Comparison of ENCODE assay signal across 26 cellular contexts in genomic region chr11:128594246-128594645, GRCh38.
"Had no signal": no experiment of that assay in that cellular context is flagged by ENCODE, and none has a peak within 500 bp of the region (broad histone marks: within the 10 kb centered on the region; RNA-seq: fewer than 3 reads in every experiment).

No MANE protein-coding gene starts in this region.

- ATAC-seq: activated CD4-positive, alpha-beta T cell treated with anti-CD3 and anti-CD28 coated beads for 36 hours; activated CD8-positive, alpha-beta memory T cell treated with anti-CD3 and anti-CD28 coated beads, Interleukin-2, amount 10 ng/mL, durations not matched to agents 7 days and 5 days; activated CD8-positive, alpha-beta T cell treated with anti-CD3 and anti-CD28 coated beads, Interleukin-2, amount 10 ng/mL, durations not matched to agents 7 days and 5 days; activated T-cell treated with anti-CD3 and anti-CD28 coated beads, Interleukin-2, amount 50 U/mL, for 72 hours had no signal

- FAIRE-seq: frontal cortex had no signal

- H3K4me3 ChIP-seq: colonic mucosa, dorsolateral prefrontal cortex, esophagus squamous epithelium had no signal

- H3K4me1 ChIP-seq: colonic mucosa, esophagus squamous epithelium had no signal

- H3K27me3 ChIP-seq: colonic mucosa had no signal

- H3K27ac ChIP-seq: colonic mucosa, dorsolateral prefrontal cortex, epithelial cell of prostate, esophagus squamous epithelium had no signal

- H3K36me3 ChIP-seq: colonic mucosa, esophagus squamous epithelium had no signal

- DNase-seq: activated CD4-positive, alpha-beta memory T cell treated with anti-CD3 and anti-CD28 coated beads for 36 hours; activated CD4-positive, alpha-beta T cell treated with anti-CD3 and anti-CD28 coated beads for 36 hours; activated CD4-positive, alpha-beta T cell treated with anti-CD3 and anti-CD28 coated beads, Interleukin-2, amount 10 ng/mL, durations not matched to agents 24 days and 14 days; activated CD4-positive, CD25-positive, alpha-beta regulatory T cell; activated CD4-positive, CD25-positive, alpha-beta regulatory T cell treated with anti-CD3 and anti-CD28 coated beads, Interleukin-2, amount 50 U/mL, for 72 hours; activated CD8-positive, alpha-beta memory T cell treated with anti-CD3 and anti-CD28 coated beads, Interleukin-2, amount 10 ng/mL, durations not matched to agents 7 days and 5 days; activated CD8-positive, alpha-beta memory T cell treated with anti-CD3 and anti-CD28 coated beads, Interleukin-2, amount 50 U/mL, for 4 hours; activated CD8-positive, alpha-beta T cell treated with anti-CD3 and anti-CD28 coated beads, Interleukin-2, amount 10 ng/mL, durations not matched to agents 7 days and 5 days; activated gamma-delta T cell; activated naive CD4-positive, alpha-beta T cell; activated naive CD4-positive, alpha-beta T cell treated with anti-CD3 and anti-CD28 coated beads, Interleukin-2, amount 50 U/mL, for 16 hours; activated T-cell treated with anti-CD3 and anti-CD28 coated beads for 4 hours; activated T-cell treated with anti-CD3 and anti-CD28 coated beads, Interleukin-2, amount 50 U/mL, for 24 hours; activated T-cell treated with anti-CD3 and anti-CD28 coated beads, Interleukin-2, amount 50 U/mL, for 72 hours; amniotic stem cell; anterior cingulate cortex; caudate nucleus; colonic mucosa; dorsolateral prefrontal cortex; effector memory CD4-positive, alpha-beta T cell; esophagus squamous epithelium; head of caudate nucleus; hippocampal formation; T-helper 2 cell had no signal

- H3K9me3 ChIP-seq: colonic mucosa, esophagus squamous epithelium had no signal
